Comparison of ENCODE assay signal across 8 cellular contexts in the genomic region with DNA sequence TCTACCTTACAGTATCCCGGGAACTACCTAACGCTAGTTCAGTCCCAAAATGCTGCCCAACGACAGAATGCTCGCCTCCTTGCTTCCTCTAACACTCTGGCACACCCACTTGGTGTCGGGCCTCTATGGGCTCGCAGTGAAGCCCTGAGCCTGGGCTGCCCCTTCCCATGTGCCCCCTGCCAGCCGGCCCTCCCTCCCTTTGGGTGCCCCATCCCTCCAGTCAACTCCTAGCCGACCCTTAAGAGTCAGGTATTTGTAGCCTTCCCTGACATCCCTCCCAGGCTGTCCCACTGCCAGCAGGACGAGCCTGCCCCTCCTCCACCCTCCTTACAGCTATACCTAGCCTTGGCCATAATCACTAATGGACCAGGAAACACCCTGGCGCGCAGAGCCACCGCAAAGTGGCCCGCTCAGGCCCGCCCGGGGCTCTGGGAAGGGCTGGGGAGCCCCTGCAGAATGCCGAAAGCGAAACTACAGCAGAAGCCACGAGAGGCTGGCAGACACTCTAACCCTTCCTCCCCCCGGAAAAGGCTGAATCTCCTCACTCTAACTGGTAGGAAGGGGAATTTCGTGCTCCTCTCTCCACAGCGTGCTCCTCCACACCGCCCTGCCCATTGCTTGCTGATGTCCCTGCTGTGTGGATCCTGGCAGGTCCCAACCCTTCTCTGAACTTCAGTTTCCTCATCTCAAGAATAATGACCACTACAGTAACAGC. TPM values are rescaled to one million over a fixed set of nuclear protein-coding genes. Genes with fewer than 3 reads are reported as not detected.
DNase-seq lines count a peak whose midpoint lies in the region; ATAC-seq and TF ChIP-seq lines count a peak whose summit lies in the region.

No MANE protein-coding gene starts in this region.

- no peak for DNase-seq in AG04450 (ENCODE audit: low read depth, low spot score)
- no peak for DNase-seq in LNCaP clone FGC (ENCODE audit: low read depth)
- DNase-seq in activated T-cell treated with anti-CD3 and anti-CD28 coated beads, Interleukin-2, amount 50 U/mL, for 72 hours = peak; percentile 63 to 66
- peak; percentile 36 for DNase-seq in fibroblast of mammary gland (ENCODE audit: low read depth)
- peak in 3 of 5 donors; percentile 57 to 65 (median 64) for DNase-seq in ovary

- TF ChIP-seq CTCF in AG04450 (IDR thresholded peaks at IDR 0.05; ENCODE audit: low read depth, low read length) = no peak
- no peak for TF ChIP-seq CTCF in LNCaP clone FGC (IDR thresholded peaks at IDR 0.05; ENCODE audit: control insufficient read depth, extremely low read depth, insufficient read depth)
- no peak for TF ChIP-seq CTCF in fibroblast of mammary gland (conservative IDR thresholded peaks at IDR 0.05; ENCODE audit: control insufficient read depth, insufficient read depth, low read depth, low read length)
- TF ChIP-seq CTCF in ovary (IDR thresholded peaks at IDR 0.05) = no peak

- no peaks in the 10 kb centered on the region for H3K9me3 Mint-ChIP-seq in activated T-cell treated with anti-CD3 and anti-CD28 coated beads, Interleukin-2, amount 50 U/mL, for 72 hours

- H3K27ac Mint-ChIP-seq in activated T-cell treated with anti-CD3 and anti-CD28 coated beads, Interleukin-2, amount 50 U/mL, for 72 hours = peak overlapping the region; percentile 34

- H3K4me3 Mint-ChIP-seq in activated T-cell treated with anti-CD3 and anti-CD28 coated beads, Interleukin-2, amount 50 U/mL, for 72 hours = peak overlapping the region; percentile 92 to 95

- intact Hi-C loops in ovary (cut with DNase I) = no loop called here

- ATAC-seq in GM18907 (IDR thresholded peaks at IDR 0.05; ENCODE audit: unreplicated experiment) = peak; percentile 47
- peak; percentile 45 for ATAC-seq in activated T-cell treated with anti-CD3 and anti-CD28 coated beads, Interleukin-2, amount 50 U/mL, for 72 hours (replicated peaks in 1 of 2)
- ATAC-seq in HG03039 (IDR thresholded peaks at IDR 0.05; ENCODE audit: unreplicated experiment) = no peak
- no peak for ATAC-seq in HG02973 (IDR thresholded peaks at IDR 0.05; ENCODE audit: unreplicated experiment)

- H3K4me3 ChIP-seq in AG04450 (ENCODE audit: low read depth, low read length) (peak overlapping the region; percentile 92), LNCaP clone FGC (ENCODE audit: low read depth, low read length) (peak overlapping the region; percentile 65), fibroblast of mammary gland (ENCODE audit: control insufficient read depth, low read depth, low read length) (peak overlapping the region; percentile 75), ovary (peak overlapping the region; percentile 55)

- peaks cover 22% of the 10 kb centered on the region for H3K4me1 ChIP-seq in ovary (ENCODE audit: insufficient read depth)

- H3K4me1 Mint-ChIP-seq in activated T-cell treated with anti-CD3 and anti-CD28 coated beads, Interleukin-2, amount 50 U/mL, for 72 hours (ENCODE audit: low read depth) = peaks cover 29% of the 10 kb centered on the region

- H3K36me3 Mint-ChIP-seq in activated T-cell treated with anti-CD3 and anti-CD28 coated beads, Interleukin-2, amount 50 U/mL, for 72 hours (ENCODE audit: insufficient read depth in 2 of 2) = no peaks in the 10 kb centered on the region

- H3K9me3 ChIP-seq in AG04450 (ENCODE audit: control insufficient read depth, insufficient read depth, low read length) = no peaks in the 10 kb centered on the region; the same call in 1 of the 2 replicates
- H3K9me3 ChIP-seq in ovary = no peaks in the 10 kb centered on the region

- H3K27ac ChIP-seq in AG04450 (ENCODE audit: low read depth, low read length) (no peak overlapping the region), ovary (peak overlapping the region; percentile 79 to 97)

- POLR2A ChIA-PET in AG04450 (lab: Yijun Ruan, JAX) = interaction anchor here (0.5 to 1.6 kb wide), 2 partner anchors 130 to 175 kb away, joined by 4 read pairs; partner anchors contain the start of gene RPL3

- no peak for TF ChIP-seq EP300 in ovary (IDR thresholded peaks at IDR 0.05)

- WGBS in ovary, 3 donors = 5 to 12% (median 10%) methylated on average over 22 of the region's 22 CpGs

- no peak for TF ChIP-seq POLR2A in ovary (IDR thresholded peaks at IDR 0.05)

- H3K27me3 ChIP-seq in AG04450 (ENCODE audit: control insufficient read depth, insufficient read depth, low read length) (no peaks in the 10 kb centered on the region), ovary (no peaks in the 10 kb centered on the region)

- no peaks in the 10 kb centered on the region for H3K36me3 ChIP-seq in ovary

- CTCF ChIA-PET in AG04450 (lab: Charles Lee) = no interaction called here

- H3K27me3 Mint-ChIP-seq in activated T-cell treated with anti-CD3 and anti-CD28 coated beads, Interleukin-2, amount 50 U/mL, for 72 hours (ENCODE audit: low read depth) = no peaks in the 10 kb centered on the region

RNA-seq across cellular contexts. Expression of gene CBX7, which starts 8.2 kb away (rescaled TPM):
- polyA plus RNA-seq in AG04450 (2011; rRNA removed) (2.2 and 2.6 TPM in 2 replicates), ovary (10 to 100 TPM; 40.7 to 96.9 TPM)
- polyA minus RNA-seq in AG04450 (2011; rRNA and poly(A)+ RNA removed) = 3.3 and 3.8 TPM in 2 replicates
- total RNA-seq in activated T-cell treated with anti-CD3 and anti-CD28 coated beads, Interleukin-2, amount 50 U/mL, for 72 hours = 10 to 100 TPM; 41.5 to 61.0 TPM
- total RNA-seq in ovary = 100 to 1,000 TPM in 1 of 7 donors, 10 to 100 TPM in 6; 47.2 to 107 (median 84.9) TPM

RNA-seq across cellular contexts. Expression of gene APOBEC3H, which starts 47.2 kb away (rescaled TPM):
- polyA plus RNA-seq in AG04450 (2011; rRNA removed) (0.11 and 0.42 TPM in 2 replicates), ovary (under 1 TPM in 1 of 2 donors, not detected in 1; 0.97 TPM)
- not detected in 2 replicates for polyA minus RNA-seq in AG04450 (2011; rRNA and poly(A)+ RNA removed)
- 10 to 100 TPM; 21.9 to 24.4 TPM for total RNA-seq in activated T-cell treated with anti-CD3 and anti-CD28 coated beads, Interleukin-2, amount 50 U/mL, for 72 hours
- under 1 TPM in 2 of 7 donors, not detected in 5; 0.23 to 0.31 TPM for total RNA-seq in ovary

Comparison
In these comparisons a context has a peak if more than half of its experiments do, and no peak if none do; other contexts are left out.
1. DNase-seq: peak in activated T-cell treated with anti-CD3 and anti-CD28 coated beads, Interleukin-2, amount 50 U/mL, for 72 hours (2 of 2), fibroblast of mammary gland (single experiment) and ovary (3 of 5); none in AG04450 (single experiment) and LNCaP clone FGC (single experiment).
2. ATAC-seq: peak in GM18907 (single experiment) and activated T-cell treated with anti-CD3 and anti-CD28 coated beads, Interleukin-2, amount 50 U/mL, for 72 hours (2 of 2); none in HG03039 (single experiment) and HG02973 (single experiment).
3. RNA of gene APOBEC3H, which starts 47.2 kb away (total RNA-seq): 21.9 to 24.4 TPM in activated T-cell treated with anti-CD3 and anti-CD28 coated beads, Interleukin-2, amount 50 U/mL, for 72 hours; 0.23 to 0.31 TPM in ovary; every median in the first group is over 10 times any median in the second.
4. Peak in every context shown above with its lines, with median percentiles within 50 percentile points of each other: H3K4me3 ChIP-seq.